Comparison of ENCODE assay signal across 10 cellular contexts in the genomic region with DNA sequence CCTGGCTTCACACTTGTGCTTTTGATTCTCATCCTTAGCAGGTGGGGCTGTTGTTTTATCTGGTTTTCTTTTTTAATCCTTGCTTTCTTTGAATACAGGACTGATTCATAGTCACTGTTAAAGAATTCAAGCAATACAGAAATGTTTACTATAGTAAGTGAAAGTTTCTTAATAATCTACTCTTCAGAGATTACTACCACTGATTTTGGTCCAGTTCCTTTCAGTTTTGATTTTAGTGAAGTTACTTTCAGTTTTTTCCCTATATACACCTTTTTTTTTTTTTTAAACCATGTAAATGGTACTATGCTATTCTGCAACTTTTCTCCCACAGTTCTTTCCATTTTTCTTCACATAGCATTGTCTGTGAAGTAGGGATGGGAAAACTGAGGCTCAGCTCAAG. TPM values are rescaled to one million over a fixed set of nuclear protein-coding genes. Genes with fewer than 3 reads are reported as not detected.
DNase-seq lines count a peak whose midpoint lies in the region; ATAC-seq, FAIRE-seq and TF ChIP-seq lines count a peak whose summit lies in the region.
"Had no signal": no experiment of that assay in that cellular context is flagged by ENCODE, and none has a peak within 500 bp of the region (broad histone marks: within the 10 kb centered on the region; RNA-seq: fewer than 3 reads in every experiment).

No MANE protein-coding gene starts in this region.

- CTCF ChIA-PET in HEK293 (lab: Yijun Ruan, JAX): interaction anchor here (0.6 to 0.7 kb wide), 2 partner anchors 14 to 66 kb away, joined by 3 to 4 read pairs; no protein-coding TSS in a partner anchor

- H3K4me3 ChIP-seq in AG10803 (ENCODE audit: low read length): no peak overlapping the region
- H3K4me3 ChIP-seq in HEK293 (ENCODE audit: low read depth, low read length): no peak overlapping the region
- no peak overlapping the region for H3K4me3 ChIP-seq in small intestine (ENCODE audit: low read depth in 1 of 2, low read length in 2 of 2)

- H3K27me3 ChIP-seq in small intestine (ENCODE audit: control insufficient read depth in 2 of 2, insufficient read depth in 2 of 2, low read length in 2 of 2): no peaks in the 10 kb centered on the region

- H3K9me3 ChIP-seq in HEK293 (ENCODE audit: control insufficient read depth, insufficient read depth, low read depth, low read length) (no peaks in the 10 kb centered on the region), small intestine (ENCODE audit: control insufficient read depth, low read depth) (no peaks in the 10 kb centered on the region)

- H3K4me3 Mint-ChIP-seq in natural killer cell treated with Interleukin-12 subunit alpha and Interleukin-12 subunit beta and Interleukin-15 and Interleukin-18, amount 100 ng/mL, for 72 hours: peak overlapping the region; percentile 82

- H3K36me3 ChIP-seq in HEK293 (ENCODE audit: control insufficient read depth in 2 of 2, insufficient read depth in 1 of 2, low read length in 2 of 2): peaks cover 0 to 10% of the 10 kb centered on the region in 2 experiments; a peak in 1 of 3 replicates
- H3K36me3 ChIP-seq in small intestine (ENCODE audit: control insufficient read depth in 2 of 2, insufficient read depth in 2 of 2, low read length in 2 of 2): no peaks in the 10 kb centered on the region

- POLR2A ChIA-PET in HEK293 (lab: Yijun Ruan, JAX): interaction anchor here (0.5 kb wide), 1 partner anchor 15 kb away, joined by 4 read pairs; no protein-coding TSS in a partner anchor

- H3K27me3 Mint-ChIP-seq in natural killer cell treated with Interleukin-12 subunit alpha and Interleukin-12 subunit beta and Interleukin-15 and Interleukin-18, amount 100 ng/mL, for 72 hours: no peaks in the 10 kb centered on the region

- H3K4me1 Mint-ChIP-seq in natural killer cell treated with Interleukin-12 subunit alpha and Interleukin-12 subunit beta and Interleukin-15 and Interleukin-18, amount 100 ng/mL, for 72 hours (ENCODE audit: low read depth in 2 of 2): peaks cover 71 to 72% of the 10 kb centered on the region in 2 donors

- peak; percentile 31 to 70 for ATAC-seq in natural killer cell treated with Interleukin-12 subunit alpha and Interleukin-12 subunit beta and Interleukin-15 and Interleukin-18, amount 100 ng/mL, for 72 hours
- ATAC-seq in GM21737 (IDR thresholded peaks at IDR 0.05; ENCODE audit: unreplicated experiment) (no peak), GM21526 (IDR thresholded peaks at IDR 0.05; ENCODE audit: low FRiP score, unreplicated experiment) (no peak)

- peak overlapping the region; percentile 88 to 97 for H3K27ac Mint-ChIP-seq in natural killer cell treated with Interleukin-12 subunit alpha and Interleukin-12 subunit beta and Interleukin-15 and Interleukin-18, amount 100 ng/mL, for 72 hours

- H3K27ac ChIP-seq in HEK293 (ENCODE audit: extremely low read depth, low read depth, low read length): no peak overlapping the region
- H3K27ac ChIP-seq in small intestine (ENCODE audit: low read depth in 1 of 2, low read length in 1 of 2): peak overlapping the region in 1 of 2 donors; percentile 91

- no peak for TF ChIP-seq CTCF in AG10803 (conservative IDR thresholded peaks at IDR 0.05; ENCODE audit: low read length)
- TF ChIP-seq CTCF in HEK293 (tag by site-specific recombination; IDR thresholded peaks at IDR 0.05): no peak

- DNase-seq in AG10803 (ENCODE audit: low read depth) (peak; percentile 44), amniotic epithelial cell (ENCODE audit: low read depth) (peak; percentile 59), small intestine (no peak), NCI-H2171 treated with DMSO at 0.1 percent for 48 hours (lab: John Stamatoyannopoulos, UW) (no peak)
- DNase-seq in natural killer cell treated with Interleukin-12 subunit alpha and Interleukin-12 subunit beta and Interleukin-15 and Interleukin-18, amount 100 ng/mL, for 72 hours (ENCODE audit: low spot score): no peak
- DNase-seq: NCI-H1694 had no signal

- peaks cover 20% of the 10 kb centered on the region for H3K4me1 ChIP-seq in HEK293 (ENCODE audit: control insufficient read depth, insufficient read depth, low read length)
- H3K4me1 ChIP-seq in small intestine (ENCODE audit: control insufficient read depth in 2 of 2, insufficient read depth in 1 of 2, low read depth in 1 of 2, low read length in 1 of 2): peaks cover 2 to 30% of the 10 kb centered on the region in 2 donors

- H3K9me3 Mint-ChIP-seq in natural killer cell treated with Interleukin-12 subunit alpha and Interleukin-12 subunit beta and Interleukin-15 and Interleukin-18, amount 100 ng/mL, for 72 hours: no peaks in the 10 kb centered on the region

- no peaks in the 10 kb centered on the region for H3K36me3 Mint-ChIP-seq in natural killer cell treated with Interleukin-12 subunit alpha and Interleukin-12 subunit beta and Interleukin-15 and Interleukin-18, amount 100 ng/mL, for 72 hours

- no peak for FAIRE-seq in small intestine (lab: Jason Lieb, UNC)
- FAIRE-seq: H1 had no signal

TF ChIP-seq in HEK293, 187 proteins besides CTCF, POLR2A, EP300 and RAD21:
- peak; percentile 87 for TF ChIP-seq PRDM1 (tag by site-specific recombination; IDR thresholded peaks at IDR 0.05)
- no peak for TF ChIP-seq ZNF391 (tag by site-specific recombination; IDR thresholded peaks at IDR 0.05; ENCODE audit: borderline replicate concordance, low read depth)

RNA-seq across cellular contexts. Expression of a gene that starts 53.6 kb away (rescaled TPM):
- total RNA-seq in natural killer cell treated with Interleukin-12 subunit alpha and Interleukin-12 subunit beta and Interleukin-15 and Interleukin-18, amount 100 ng/mL, for 72 hours: 100 to 1,000 TPM; 171 to 224 TPM
- 10 to 100 TPM; 25.9 to 36.5 (median 29.5) TPM for polyA plus RNA-seq in small intestine

RNA-seq across cellular contexts. Expression of a gene that starts 56.2 kb away (rescaled TPM):
- 1 to 10 TPM; 1.9 to 2.6 TPM for total RNA-seq in natural killer cell treated with Interleukin-12 subunit alpha and Interleukin-12 subunit beta and Interleukin-15 and Interleukin-18, amount 100 ng/mL, for 72 hours
- polyA plus RNA-seq in small intestine: 1 to 10 TPM; 1.9 to 3.4 (median 2.0) TPM

RNA-seq across cellular contexts. Expression of a gene that starts 56.9 kb away (rescaled TPM):
- 100 to 1,000 TPM; 261 to 310 TPM for total RNA-seq in natural killer cell treated with Interleukin-12 subunit alpha and Interleukin-12 subunit beta and Interleukin-15 and Interleukin-18, amount 100 ng/mL, for 72 hours
- 100 to 1,000 TPM; 337 to 344 (median 341) TPM for polyA plus RNA-seq in small intestine

Comparison
In these comparisons a context has a peak if more than half of its experiments do, and no peak if none do; other contexts are left out.
1. DNase-seq: peak in AG10803 (single experiment) and amniotic epithelial cell (single experiment); none in natural killer cell treated with Interleukin-12 subunit alpha and Interleukin-12 subunit beta and Interleukin-15 and Interleukin-18, amount 100 ng/mL, for 72 hours (single experiment), small intestine (single experiment) and NCI-H2171 treated with DMSO at 0.1 percent for 48 hours (single experiment).
2. ATAC-seq: peak in natural killer cell treated with Interleukin-12 subunit alpha and Interleukin-12 subunit beta and Interleukin-15 and Interleukin-18, amount 100 ng/mL, for 72 hours (2 of 2); none in GM21737 (single experiment) and GM21526 (single experiment).